In genomic region chr3:79751703-79752102, GRCh38 we compare ENCODE assay signal across 5 cellular contexts.
"Had no signal": no experiment of that assay in that cellular context is flagged by ENCODE, and none has a peak within 500 bp of the region (broad histone marks: within the 10 kb centered on the region; RNA-seq: fewer than 3 reads in every experiment).

No MANE protein-coding gene starts in this region.

- DNase-seq: IMR-90, KBM-7, KG1 had no signal

- ATAC-seq: HepG2, K562 had no signal
